16 cellular contexts compared by ENCODE assay signal in genomic region chr7:121020243-121020642, GRCh38. TPM values are rescaled to one million over a fixed set of nuclear protein-coding genes. Genes with fewer than 3 reads are reported as not detected.
DNase-seq lines count a peak whose midpoint lies in the region; ATAC-seq and TF ChIP-seq lines count a peak whose summit lies in the region.
"Had no signal": no experiment of that assay in that cellular context is flagged by ENCODE, and none has a peak within 500 bp of the region (broad histone marks: within the 10 kb centered on the region; RNA-seq: fewer than 3 reads in every experiment).

No MANE protein-coding gene starts in this region.

- H2AFZ ChIP-seq in PC-9 = no peak overlapping the region

- peak overlapping the region in 2 of 3 experiments; percentile 61 to 63 for H3K27ac Mint-ChIP-seq in nephron
- H3K27ac Mint-ChIP-seq: activated CD4-positive, alpha-beta T cell treated with anti-CD3 and anti-CD28 coated beads, Interleukin-2, amount 10 ng/mL, durations not matched to agents 24 days and 14 days; natural killer cell; T-cell had no signal

- H3K4me2 ChIP-seq in PC-9 = peak overlapping the region; percentile 21; the same call in 1 of the 2 replicates

- no peak for TF ChIP-seq CTCF in AG10803 (conservative IDR thresholded peaks at IDR 0.05; ENCODE audit: low read length)
- TF ChIP-seq CTCF in PC-9 (conservative IDR thresholded peaks at IDR 0.05) = no peak
- TF ChIP-seq CTCF in coronary artery (IDR thresholded peaks at IDR 0.05) = no peak
- no peak for TF ChIP-seq CTCF in nephron (IDR thresholded peaks at IDR 0.05; ENCODE audit: unreplicated experiment in 3 of 3)

- H3K27me3 ChIP-seq in PC-9 (ENCODE audit: insufficient read depth, low read depth) = no peaks in the 10 kb centered on the region

- H3K4me1 ChIP-seq in PC-9 (replicated peaks; ENCODE audit: insufficient read depth) = peaks cover 23% of the 10 kb centered on the region; the same call in 1 of the 2 replicates

- no peaks in the 10 kb centered on the region for H3K9me2 ChIP-seq in PC-9 (ENCODE audit: insufficient read depth)

- peaks cover 4% of the 10 kb centered on the region for H3F3A ChIP-seq in PC-9 (ENCODE audit: insufficient read depth, low read depth)

- no peaks in the 10 kb centered on the region for H3K27me3 Mint-ChIP-seq in nephron (ENCODE audit: low read depth)

- H3K9me3 ChIP-seq in PC-9 (ENCODE audit: insufficient read depth, low read depth) = no peaks in the 10 kb centered on the region

- no peaks in the 10 kb centered on the region for H3K36me3 ChIP-seq in PC-9 (ENCODE audit: low read depth)

- BruUV-seq in PC-9 (replicated peaks; lab: Mats Ljungman, UMichigan) = no TSS peak

- CTCF ChIA-PET in PC-9 (lab: Charles Lee) = no interaction called here

- H3K4me3 Mint-ChIP-seq in nephron = no peak overlapping the region
- H3K4me3 Mint-ChIP-seq: activated CD4-positive, alpha-beta T cell treated with anti-CD3 and anti-CD28 coated beads, Interleukin-2, amount 10 ng/mL, durations not matched to agents 24 days and 14 days; activated T-cell treated with anti-CD3 and anti-CD28 coated beads, Interleukin-2, amount 50 U/mL, for 4 hours; natural killer cell; T-cell had no signal

- no peaks in the 10 kb centered on the region for H3K79me2 ChIP-seq in PC-9 (ENCODE audit: low read depth)

- POLR2A ChIA-PET in PC-9 (lab: Charles Lee; ENCODE audit: unreplicated experiment) = no interaction called here

- no peak for ATAC-seq in GM21526 (IDR thresholded peaks at IDR 0.05; ENCODE audit: low FRiP score, unreplicated experiment)
- ATAC-seq in GM18498 (IDR thresholded peaks at IDR 0.05; ENCODE audit: unreplicated experiment) = no peak
- ATAC-seq in HG02870 (IDR thresholded peaks at IDR 0.05; ENCODE audit: unreplicated experiment) = no peak
- ATAC-seq: activated T-cell treated with anti-CD3 and anti-CD28 coated beads, Interleukin-2, amount 50 U/mL, for 4 hours; natural killer cell; T-cell had no signal

- intact Hi-C loops in PC-9 (cut with micrococcal nuclease; ENCODE audit: unreplicated experiment) = no loop called here

- DNase-seq in AG10803 (ENCODE audit: low read depth) = peak; percentile 43
- DNase-seq in PC-9 = peak in 1 of 2 experiments; percentile 37
- no peak for DNase-seq in coronary artery (ENCODE audit: low spot score)
- DNase-seq in NCI-H2107 treated with DMSO at 0.1 percent for 48 hours (lab: John Stamatoyannopoulos, UW; ENCODE audit: unreplicated experiment) = no peak
- DNase-seq: activated CD4-positive, alpha-beta T cell treated with anti-CD3 and anti-CD28 coated beads, Interleukin-2, amount 10 ng/mL, durations not matched to agents 24 days and 14 days; activated T-cell treated with anti-CD3 and anti-CD28 coated beads, Interleukin-2, amount 50 U/mL, for 4 hours; amygdala; natural killer cell; NCI-H1092 treated with DMSO at 0.1 percent for 48 hours; NCI-H446 treated with DMSO at 0.1 percent for 48 hours; T-cell had no signal

- H3K27ac ChIP-seq in PC-9 (peak overlapping the region; percentile 52), coronary artery (peak overlapping the region; percentile 55 to 84)

- no peaks in the 10 kb centered on the region for H3K9me3 Mint-ChIP-seq in nephron
- H3K9me3 Mint-ChIP-seq: activated CD4-positive, alpha-beta T cell treated with anti-CD3 and anti-CD28 coated beads, Interleukin-2, amount 10 ng/mL, durations not matched to agents 24 days and 14 days; activated T-cell treated with anti-CD3 and anti-CD28 coated beads, Interleukin-2, amount 50 U/mL, for 4 hours; natural killer cell; T-cell had no signal

- H3K4me3 ChIP-seq in AG10803 (ENCODE audit: low read length) = no peak overlapping the region
- H3K4me3 ChIP-seq in PC-9 = no peak overlapping the region
- no peak overlapping the region for H3K4me3 ChIP-seq in coronary artery

- no peaks in the 10 kb centered on the region for H4K20me1 ChIP-seq in PC-9 (ENCODE audit: insufficient read depth)

- H3K36me3 Mint-ChIP-seq in nephron (ENCODE audit: low read depth) = peaks cover 28% of the 10 kb centered on the region
- H3K36me3 Mint-ChIP-seq: natural killer cell, T-cell had no signal

- H3K4me1 Mint-ChIP-seq in nephron = peaks cover 48% of the 10 kb centered on the region
- H3K4me1 Mint-ChIP-seq: activated CD4-positive, alpha-beta T cell treated with anti-CD3 and anti-CD28 coated beads, Interleukin-2, amount 10 ng/mL, durations not matched to agents 24 days and 14 days; natural killer cell; T-cell had no signal

RNA-seq across cellular contexts. Expression of gene CPED1, which starts 31.7 kb away (rescaled TPM):
- total RNA-seq in PC-9 (2021) = 1.2 and 2.4 TPM in 2 replicates
- total RNA-seq: activated CD4-positive, alpha-beta T cell treated with anti-CD3 and anti-CD28 coated beads, Interleukin-2, amount 10 ng/mL, durations not matched to agents 24 days and 14 days; OCI-LY7 had no signal
